In the genomic region with DNA sequence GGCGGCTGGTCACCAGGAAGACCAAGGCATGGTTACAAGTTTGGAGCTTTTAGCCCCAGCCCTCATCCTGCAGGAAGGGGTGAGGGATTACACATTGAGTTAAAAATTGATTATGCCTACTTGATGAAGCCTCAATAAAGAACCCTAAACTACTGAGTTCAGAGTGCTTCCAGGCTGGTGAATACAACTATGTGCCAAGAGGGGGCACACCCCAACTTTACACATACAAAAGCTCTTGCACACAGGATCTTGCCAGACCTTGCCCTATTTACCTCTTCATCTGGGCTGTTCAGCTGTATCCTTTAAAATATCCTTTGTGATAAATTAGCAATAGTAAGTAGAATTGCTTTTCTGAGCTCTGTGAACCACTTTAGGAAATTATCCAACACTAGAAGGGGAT, we compare ENCODE assay signal across 1 cellular context.
TF ChIP-seq lines count a peak whose summit lies in the region.

No MANE protein-coding gene starts in this region.

TF ChIP-seq in GM12878, 131 proteins besides CTCF, POLR2A, EP300 and RAD21 (continued from another document):
- TF ChIP-seq ZBTB4 (CRISPR knock-in tag; IDR thresholded peaks at IDR 0.05) (no peak), STAT3 (IDR thresholded peaks at IDR 0.05; ENCODE audit: low read depth, low read length) (no peak), ZNF622 (IDR thresholded peaks at IDR 0.05) (no peak)
